17 cellular contexts compared by ENCODE assay signal in the genomic region with DNA sequence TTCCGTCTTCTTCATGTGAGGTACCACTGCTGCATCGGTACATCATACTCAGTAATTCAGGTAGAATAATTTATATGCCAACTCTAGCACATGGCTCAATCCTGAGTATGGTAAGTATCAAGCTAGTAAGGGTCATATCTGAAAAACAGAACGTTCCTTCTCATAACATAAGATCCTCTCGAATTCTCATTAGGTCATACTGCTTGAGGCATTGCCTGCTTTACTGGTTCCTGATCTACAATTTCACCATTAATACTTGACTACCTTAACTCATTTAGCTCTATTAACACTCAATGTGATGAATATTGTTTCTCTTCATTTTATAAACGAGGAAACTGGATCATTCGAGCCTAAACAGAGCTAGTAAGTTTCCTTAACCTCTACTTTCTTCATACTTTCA.
DNase-seq lines count a peak whose midpoint lies in the region; ATAC-seq, FAIRE-seq and TF ChIP-seq lines count a peak whose summit lies in the region.
"Had no signal": no experiment of that assay in that cellular context is flagged by ENCODE, and none has a peak within 500 bp of the region (broad histone marks: within the 10 kb centered on the region; RNA-seq: fewer than 3 reads in every experiment).

No MANE protein-coding gene starts in this region.

- no peak for TF ChIP-seq POLR2A in HCT116 (IDR thresholded peaks at IDR 0.05; ENCODE audit: borderline replicate concordance, extremely low read depth, insufficient read depth, insufficient read length)

- no peaks in the 10 kb centered on the region for H3K9me3 Mint-ChIP-seq in Calu3 (ENCODE audit: low read depth, unreplicated experiment)
- H3K9me3 Mint-ChIP-seq: GM23338 had no signal

- RAD21 ChIA-PET in HCT116 (lab: Charles Lee; ENCODE audit: low non-redundant PET in 1 of 2, low total read pairs in 2 of 2, uncharacterized antibody in 2 of 2, unreplicated experiment in 2 of 2): no interaction called here

- H3K27me3 ChIP-seq in HCT116 (ENCODE audit: insufficient read depth, low read length) (no peaks in the 10 kb centered on the region), bronchial epithelial cell (ENCODE audit: control insufficient read depth, insufficient read depth, low read length) (no peaks in the 10 kb centered on the region), right atrium auricular region (no peaks in the 10 kb centered on the region)
- H3K27me3 ChIP-seq: BE2C had no signal

- CTCF ChIA-PET in Calu3 (lab: Charles Lee): no interaction called here
- CTCF ChIA-PET in HCT116 (lab: Charles Lee): no interaction called here

- DNase-seq in Calu3 (no peak), HCT116 (ENCODE audit: low read depth, low spot score) (no peak), bronchial epithelial cell (ENCODE audit: low read depth) (peak; percentile 30), renal cortical epithelial cell (ENCODE audit: low read depth) (peak; percentile 78), iPS-NIHi11 (ENCODE audit: low spot score) (no peak), right atrium auricular region (ENCODE audit: low spot score) (no peak)
- DNase-seq: ACHN; BE2C; C1 segment of cervical spinal cord; Caco-2; CD4-positive, CD25-positive, alpha-beta regulatory T cell; DMS79 treated with DMSO at 0.1 percent for 48 hours; GF-D8; H7 had no signal

- no peaks in the 10 kb centered on the region for H4K20me1 ChIP-seq in HCT116 (ENCODE audit: insufficient read depth)

- no peak for TF ChIP-seq CTCF in Calu3 (IDR thresholded peaks at IDR 0.05; ENCODE audit: unreplicated experiment)
- no peak for TF ChIP-seq CTCF in HCT116 (IDR thresholded peaks at IDR 0.05 in 2 of 3, conservative IDR thresholded peaks at IDR 0.05 in 1 of 3; ENCODE audit: borderline replicate concordance in 1 of 3, insufficient read depth in 1 of 3, low read depth in 2 of 3, low read length in 2 of 3)
- no peak for TF ChIP-seq CTCF in bronchial epithelial cell (IDR thresholded peaks at IDR 0.05; ENCODE audit: insufficient read depth, low read length, severe bottlenecking)
- TF ChIP-seq CTCF in right atrium auricular region (IDR thresholded peaks at IDR 0.05): no peak

- H3K79me2 ChIP-seq in HCT116 (ENCODE audit: insufficient read depth, low read length): no peaks in the 10 kb centered on the region

- H3K27ac ChIP-seq in HCT116 (ENCODE audit: low read depth, low read length) (no peak overlapping the region), right atrium auricular region (no peak overlapping the region)
- H3K27ac ChIP-seq: HL-60 had no signal

- H3K27me3 Mint-ChIP-seq in Calu3 (ENCODE audit: unreplicated experiment): no peaks in the 10 kb centered on the region
- H3K27me3 Mint-ChIP-seq: CD4-positive, CD25-positive, alpha-beta regulatory T cell had no signal

- H3K4me1 ChIP-seq in HCT116 (ENCODE audit: control insufficient read depth in 1 of 2, insufficient read depth in 2 of 2, low read length in 2 of 2) (peaks cover 0 to 18% of the 10 kb centered on the region in 2 experiments; a peak in 2 of 4 replicates), right atrium auricular region (no peaks in the 10 kb centered on the region)
- H3K4me1 ChIP-seq: BE2C, Caco-2 had no signal

- peak overlapping the region; percentile 63 for H2AFZ ChIP-seq in HCT116 (ENCODE audit: low read depth, low read length, poor library complexity, severe bottlenecking)
- H2AFZ ChIP-seq: GM23338 had no signal

- peaks cover 41% of the 10 kb centered on the region for H3K4me1 Mint-ChIP-seq in Calu3 (ENCODE audit: low read depth, unreplicated experiment)
- H3K4me1 Mint-ChIP-seq: CD4-positive, CD25-positive, alpha-beta regulatory T cell had no signal

- H3K4me3 Mint-ChIP-seq in Calu3 (ENCODE audit: low read depth, unreplicated experiment): peak overlapping the region; percentile 6
- H3K4me3 Mint-ChIP-seq: CD4-positive, CD25-positive, alpha-beta regulatory T cell; GM23338 had no signal

- intact Hi-C loops in Calu3 (cut with micrococcal nuclease; ENCODE audit: unreplicated experiment): loop anchor here (5.0 kb wide), 2 partner anchors 94 to 174 kb away; no protein-coding TSS in a partner anchor
- intact Hi-C loops in HCT116 (cut with micrococcal nuclease): no loop called here

- H3K36me3 ChIP-seq in HCT116 (ENCODE audit: control insufficient read depth in 1 of 2, insufficient read depth in 2 of 2, low read length in 2 of 2) (no peaks in the 10 kb centered on the region), bronchial epithelial cell (ENCODE audit: control insufficient read depth, insufficient read depth, low read length) (no peaks in the 10 kb centered on the region), right atrium auricular region (no peaks in the 10 kb centered on the region)
- H3K36me3 ChIP-seq: BE2C had no signal

- no peak overlapping the region for H3K9ac ChIP-seq in HCT116 (ENCODE audit: low read length)

- FAIRE-seq in bronchial epithelial cell (lab: Jason Lieb, UNC): no peak

- POLR2A ChIA-PET in HCT116 (lab: Charles Lee): no interaction called here

- H3K36me3 Mint-ChIP-seq in Calu3 (ENCODE audit: insufficient read depth, unreplicated experiment): no peaks in the 10 kb centered on the region
- H3K36me3 Mint-ChIP-seq: CD4-positive, CD25-positive, alpha-beta regulatory T cell had no signal

- H3K27ac Mint-ChIP-seq in Calu3 (ENCODE audit: unreplicated experiment): peak overlapping the region; percentile 61
- H3K27ac Mint-ChIP-seq: CD4-positive, CD25-positive, alpha-beta regulatory T cell; GM23338 had no signal

- BruUV-seq in Calu3 (replicated peaks; lab: Mats Ljungman, UMichigan) (no TSS peak), HCT116 (replicated peaks; lab: Mats Ljungman, UMichigan) (no TSS peak)

- H3K9me3 ChIP-seq in HCT116 (ENCODE audit: control insufficient read depth in 1 of 2, insufficient read depth in 1 of 2, low read depth in 1 of 2, low read length in 2 of 2) (no peaks in the 10 kb centered on the region), right atrium auricular region (no peaks in the 10 kb centered on the region)
- H3K9me3 ChIP-seq: BE2C, Caco-2 had no signal

- ATAC-seq in HCT116 (no peak), HG02571 (IDR thresholded peaks at IDR 0.05; ENCODE audit: unreplicated experiment) (no peak)
- ATAC-seq: GM23338 had no signal

- H3K9me2 ChIP-seq in HCT116 (ENCODE audit: insufficient read depth): no peaks in the 10 kb centered on the region

- no peak for TF ChIP-seq RAD21 in HCT116 (IDR thresholded peaks at IDR 0.05; ENCODE audit: low read depth)

- H3K4me2 ChIP-seq in HCT116 (ENCODE audit: low read length): no peak overlapping the region
- H3K4me2 ChIP-seq: GM23338 had no signal

- H3K4me3 ChIP-seq in HCT116 (replicated peaks in 1 of 2; ENCODE audit: low read depth in 1 of 2, low read length in 2 of 2): no peak overlapping the region
- H3K4me3 ChIP-seq in bronchial epithelial cell (ENCODE audit: low read depth, low read length): no peak overlapping the region
- H3K4me3 ChIP-seq in right atrium auricular region: no peak overlapping the region
- H3K4me3 ChIP-seq: GM23338 had no signal

TF ChIP-seq in HCT116, 20 proteins besides CTCF, POLR2A, EP300 and RAD21:
- no peak for TF ChIP-seq ZNF274 (IDR thresholded peaks at IDR 0.05; ENCODE audit: low read depth, low read length)
- no peak for TF ChIP-seq CBX3 (IDR thresholded peaks at IDR 0.05; ENCODE audit: low read depth)
- no peak for TF ChIP-seq SP1 (IDR thresholded peaks at IDR 0.05; ENCODE audit: low read depth)
- TF ChIP-seq YY1 (IDR thresholded peaks at IDR 0.05; ENCODE audit: extremely low read depth, insufficient replicate concordance, low read depth, low read length): no peak
- no peak for TF ChIP-seq TCF7L2 (IDR thresholded peaks at IDR 0.05; ENCODE audit: borderline replicate concordance, extremely low read depth, insufficient read depth, insufficient read length)
- TF ChIP-seq FOSL1 (IDR thresholded peaks at IDR 0.05; ENCODE audit: low read depth): no peak
- TF ChIP-seq ZFX (IDR thresholded peaks at IDR 0.05): no peak
- TF ChIP-seq, protein P1, sequence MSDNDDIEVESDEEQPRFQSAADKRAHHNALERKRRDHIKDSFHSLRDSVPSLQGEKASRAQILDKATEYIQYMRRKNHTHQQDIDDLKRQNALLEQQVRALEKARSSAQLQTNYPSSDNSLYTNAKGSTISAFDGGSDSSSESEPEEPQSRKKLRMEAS (IDR thresholded peaks at IDR 0.05): no peak
- TF ChIP-seq, protein P2, sequence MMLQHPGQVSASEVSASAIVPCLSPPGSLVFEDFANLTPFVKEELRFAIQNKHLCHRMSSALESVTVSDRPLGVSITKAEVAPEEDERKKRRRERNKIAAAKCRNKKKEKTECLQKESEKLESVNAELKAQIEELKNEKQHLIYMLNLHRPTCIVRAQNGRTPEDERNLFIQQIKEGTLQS (IDR thresholded peaks at IDR 0.05): no peak
- TF ChIP-seq SIN3A (IDR thresholded peaks at IDR 0.05; ENCODE audit: low read depth): no peak
- TF ChIP-seq, protein P3, sequence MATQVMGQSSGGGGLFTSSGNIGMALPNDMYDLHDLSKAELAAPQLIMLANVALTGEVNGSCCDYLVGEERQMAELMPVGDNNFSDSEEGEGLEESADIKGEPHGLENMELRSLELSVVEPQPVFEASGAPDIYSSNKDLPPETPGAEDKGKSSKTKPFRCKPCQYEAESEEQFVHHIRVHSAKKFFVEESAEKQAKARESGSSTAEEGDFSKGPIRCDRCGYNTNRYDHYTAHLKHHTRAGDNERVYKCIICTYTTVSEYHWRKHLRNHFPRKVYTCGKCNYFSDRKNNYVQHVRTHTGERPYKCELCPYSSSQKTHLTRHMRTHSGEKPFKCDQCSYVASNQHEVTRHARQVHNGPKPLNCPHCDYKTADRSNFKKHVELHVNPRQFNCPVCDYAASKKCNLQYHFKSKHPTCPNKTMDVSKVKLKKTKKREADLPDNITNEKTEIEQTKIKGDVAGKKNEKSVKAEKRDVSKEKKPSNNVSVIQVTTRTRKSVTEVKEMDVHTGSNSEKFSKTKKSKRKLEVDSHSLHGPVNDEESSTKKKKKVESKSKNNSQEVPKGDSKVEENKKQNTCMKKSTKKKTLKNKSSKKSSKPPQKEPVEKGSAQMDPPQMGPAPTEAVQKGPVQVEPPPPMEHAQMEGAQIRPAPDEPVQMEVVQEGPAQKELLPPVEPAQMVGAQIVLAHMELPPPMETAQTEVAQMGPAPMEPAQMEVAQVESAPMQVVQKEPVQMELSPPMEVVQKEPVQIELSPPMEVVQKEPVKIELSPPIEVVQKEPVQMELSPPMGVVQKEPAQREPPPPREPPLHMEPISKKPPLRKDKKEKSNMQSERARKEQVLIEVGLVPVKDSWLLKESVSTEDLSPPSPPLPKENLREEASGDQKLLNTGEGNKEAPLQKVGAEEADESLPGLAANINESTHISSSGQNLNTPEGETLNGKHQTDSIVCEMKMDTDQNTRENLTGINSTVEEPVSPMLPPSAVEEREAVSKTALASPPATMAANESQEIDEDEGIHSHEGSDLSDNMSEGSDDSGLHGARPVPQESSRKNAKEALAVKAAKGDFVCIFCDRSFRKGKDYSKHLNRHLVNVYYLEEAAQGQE (IDR thresholded peaks at IDR 0.05; ENCODE audit: low read depth): no peak
- no peak for TF ChIP-seq EGR1 (IDR thresholded peaks at IDR 0.05; ENCODE audit: low read depth)
- no peak for TF ChIP-seq EZH2 (IDR thresholded peaks at IDR 0.05)
- TF ChIP-seq CEBPB (IDR thresholded peaks at IDR 0.05; ENCODE audit: low read depth): no peak
- no peak for TF ChIP-seq ELF1 (IDR thresholded peaks at IDR 0.05; ENCODE audit: borderline replicate concordance, low read depth)

Comparison
In these comparisons a context has a peak if more than half of its experiments do, and no peak if none do; other contexts are left out.
1. DNase-seq: peak in bronchial epithelial cell (single experiment) and renal cortical epithelial cell (single experiment); none in Calu3 (single experiment), HCT116 (single experiment), iPS-NIHi11 (single experiment) and right atrium auricular region (single experiment).